Comparison of ENCODE assay signal across 1 cellular context in genomic region chr4:52037730-52038108, GRCh38.
TF ChIP-seq lines count a peak whose summit lies in the region.

No MANE protein-coding gene starts in this region.

TF ChIP-seq in GM23338, 12 proteins besides CTCF, POLR2A, EP300 and RAD21:
- TF ChIP-seq ZNF462 (CRISPR knock-in tag; IDR thresholded peaks at IDR 0.05) (no peak), CREB1 (CRISPR knock-in tag; IDR thresholded peaks at IDR 0.05; ENCODE audit: low read depth) (no peak), ZNF331 (CRISPR knock-in tag; IDR thresholded peaks at IDR 0.05; ENCODE audit: low read depth) (no peak), ETS1 (IDR thresholded peaks at IDR 0.05) (no peak), STAT1 (IDR thresholded peaks at IDR 0.05; ENCODE audit: unreplicated experiment) (no peak), ZNF114 (CRISPR knock-in tag; IDR thresholded peaks at IDR 0.05) (no peak), POLR2AphosphoS5 (IDR thresholded peaks at IDR 0.05; ENCODE audit: low read depth) (no peak), NANOG (IDR thresholded peaks at IDR 0.05; ENCODE audit: borderline replicate concordance) (no peak), JUNB (IDR thresholded peaks at IDR 0.05; ENCODE audit: unreplicated experiment) (no peak), REST (IDR thresholded peaks at IDR 0.05; ENCODE audit: unreplicated experiment) (no peak), EZH2 (IDR thresholded peaks at IDR 0.05; ENCODE audit: low read depth, unreplicated experiment) (no peak), EZH2phosphoT487 (IDR thresholded peaks at IDR 0.05; ENCODE audit: unreplicated experiment) (no peak)
TF ChIP-seq in GM23338: peak in this region for 0.
